27 cellular contexts compared by ENCODE assay signal in the genomic region with DNA sequence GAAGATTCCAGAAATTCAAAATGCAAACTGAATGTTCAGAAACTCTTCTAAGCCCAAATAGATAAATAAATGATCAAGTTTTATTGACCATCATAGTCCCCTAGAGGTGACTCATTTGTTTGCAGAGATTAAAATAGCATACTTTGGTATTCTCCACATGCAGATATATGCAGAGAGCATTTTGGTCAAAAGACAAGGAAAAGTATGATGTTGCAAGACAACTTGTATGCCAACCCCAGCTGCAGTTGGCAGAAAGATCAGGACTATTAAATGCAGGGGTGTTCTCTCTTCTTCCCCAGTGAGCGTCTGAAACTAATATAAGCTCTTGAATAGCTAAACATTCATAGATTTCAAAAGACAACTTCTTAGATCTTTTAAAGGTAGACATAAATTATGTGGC.
DNase-seq lines count a peak whose midpoint lies in the region; ATAC-seq and TF ChIP-seq lines count a peak whose summit lies in the region.
"Had no signal": no experiment of that assay in that cellular context is flagged by ENCODE, and none has a peak within 500 bp of the region (broad histone marks: within the 10 kb centered on the region; RNA-seq: fewer than 3 reads in every experiment).

No MANE protein-coding gene starts in this region.

- H3K4me3 ChIP-seq in astrocyte of the spinal cord (ENCODE audit: low read depth, low read length), result no peak overlapping the region
- H3K4me3 ChIP-seq: prostate gland, vagina had no signal

- in situ Hi-C loops in astrocyte of the spinal cord (cut with HindIII; ENCODE audit: low sequenced_read_pairs), result no loop called here

- no peak overlapping the region for H3K27ac ChIP-seq in C4-2B
- H3K27ac ChIP-seq: epithelial cell of prostate, neutrophil, prostate gland, vagina had no signal

- H3K36me3 Mint-ChIP-seq in HFFc6 (ENCODE audit: low read depth), result peaks cover 25% of the 10 kb centered on the region

- no peak for ATAC-seq in HG02870 (IDR thresholded peaks at IDR 0.05; ENCODE audit: unreplicated experiment)
- ATAC-seq in HG03460 (IDR thresholded peaks at IDR 0.05; ENCODE audit: unreplicated experiment), result no peak
- ATAC-seq: activated CD4-positive, alpha-beta T cell treated with anti-CD3 and anti-CD28 coated beads for 36 hours; activated T-cell treated with anti-CD3 and anti-CD28 coated beads, Interleukin-2, amount 50 U/mL, for 4 hours; HCT116; T-cell had no signal

- DNase-seq in HFFc6 (peak; percentile 27), astrocyte of the spinal cord (ENCODE audit: low read depth, low spot score) (peak; percentile 3), iris pigment epithelial cell (ENCODE audit: low read depth) (peak; percentile 7), HuH-7.5 (ENCODE audit: low spot score) (no peak), GM20000 (ENCODE audit: low spot score) (no peak)
- DNase-seq: activated CD4-positive, alpha-beta T cell treated with anti-CD3 and anti-CD28 coated beads for 36 hours; activated naive CD4-positive, alpha-beta T cell; activated T-cell treated with anti-CD3 and anti-CD28 coated beads, Interleukin-2, amount 50 U/mL, for 4 hours; amniotic stem cell; CD4-positive, alpha-beta memory T cell; kidney glomerular epithelial cell; MV-4-11; NCI-H187; NCI-H2227 treated with DMSO at 0.1 percent for 48 hours; NCI-H82; SHP77; stimulated activated CD4-positive, alpha-beta T cell treated with anti-CD3 and anti-CD28 coated beads, Interleukin-1b, Interleukin-23, amount 100 ng/mL, for 48 hours; T-cell had no signal

- TF ChIP-seq CTCF in C4-2B (conservative IDR thresholded peaks at IDR 0.05) (peak; percentile 11), HFFc6 (IDR thresholded peaks at IDR 0.05) (peak; percentile 45; the same call in 1 of the 2 replicates), astrocyte of the spinal cord (IDR thresholded peaks at IDR 0.05; ENCODE audit: low read depth, low read length) (no peak), GM20000 (IDR thresholded peaks at IDR 0.05; ENCODE audit: extremely low read depth, missing control alignments) (no peak)

- no peak overlapping the region; the same call in 1 of the 2 replicates for H3K27ac Mint-ChIP-seq in HFFc6
- H3K27ac Mint-ChIP-seq: activated CD4-positive, alpha-beta T cell treated with anti-CD3 and anti-CD28 coated beads for 36 hours; CD4-positive, alpha-beta memory T cell; T-cell had no signal

- H3K9me3 Mint-ChIP-seq in HFFc6, result peaks cover 16% of the 10 kb centered on the region
- H3K9me3 Mint-ChIP-seq: central memory CD8-positive, alpha-beta T cell had no signal

- no peaks in the 10 kb centered on the region for H3K27me3 Mint-ChIP-seq in HFFc6 (ENCODE audit: insufficient read depth)
- H3K27me3 Mint-ChIP-seq: activated CD4-positive, alpha-beta T cell treated with anti-CD3 and anti-CD28 coated beads for 36 hours; CD4-positive, alpha-beta memory T cell; central memory CD8-positive, alpha-beta T cell; T-cell had no signal

- H3K4me3 Mint-ChIP-seq in HFFc6, result no peak overlapping the region
- H3K4me3 Mint-ChIP-seq: activated CD4-positive, alpha-beta T cell treated with anti-CD3 and anti-CD28 coated beads for 36 hours; activated T-cell treated with anti-CD3 and anti-CD28 coated beads, Interleukin-2, amount 50 U/mL, for 4 hours; CD4-positive, alpha-beta memory T cell; central memory CD8-positive, alpha-beta T cell; T-cell had no signal

- peaks cover 28% of the 10 kb centered on the region for H3K4me1 Mint-ChIP-seq in HFFc6 (ENCODE audit: low read depth)
- H3K4me1 Mint-ChIP-seq: activated CD4-positive, alpha-beta T cell treated with anti-CD3 and anti-CD28 coated beads for 36 hours; CD4-positive, alpha-beta memory T cell; central memory CD8-positive, alpha-beta T cell; T-cell had no signal

Comparison
In these comparisons a context has a peak if more than half of its experiments do, and no peak if none do; other contexts are left out.
1. CTCF ChIP-seq: peak in C4-2B (single experiment) and HFFc6 (single experiment); none in astrocyte of the spinal cord (single experiment) and GM20000 (single experiment).
2. DNase-seq: peak in HFFc6 (single experiment), astrocyte of the spinal cord (single experiment) and iris pigment epithelial cell (single experiment); none in HuH-7.5 (single experiment) and GM20000 (single experiment).